In genomic region chr22:41197046-41197807, GRCh38 we compare ENCODE assay signal across 8 cellular contexts. TPM values are rescaled to one million over a fixed set of nuclear protein-coding genes. Genes with fewer than 3 reads are reported as not detected.
DNase-seq lines count a peak whose midpoint lies in the region; ATAC-seq, FAIRE-seq and TF ChIP-seq lines count a peak whose summit lies in the region.

No MANE protein-coding gene starts in this region.

- TF ChIP-seq POLR2A in HepG2 (IDR thresholded peaks at IDR 0.05; ENCODE audit: insufficient read depth in 1 of 2, low read depth in 2 of 2, low read length in 2 of 2) = peak in 1 of 2 experiments; percentile 62; a peak in 2 of 4 replicates

- peak; percentile 69 for DNase-seq in ACHN
- peak; percentile 62 for DNase-seq in NCI-H510A treated with DMSO at 0.1 percent for 48 hours (lab: John Stamatoyannopoulos, UW)
- DNase-seq in activated CD4-positive, alpha-beta T cell treated with anti-CD3 and anti-CD28 coated beads, Interleukin-2, amount 10 ng/mL, durations not matched to agents 7 days and 5 days = peak; percentile 81
- DNase-seq in cortex of kidney (lab: John Stamatoyannopoulos, UW) = peak; percentile 38
- peak; percentile 56 for DNase-seq in HepG2 (ENCODE audit: low spot score)
- peak; percentile 76 to 78 for DNase-seq in stimulated activated CD4-positive, alpha-beta T cell treated with anti-CD3 and anti-CD28 coated beads, Interleukin-2, amount 100 ng/mL, for 48 hours

- ATAC-seq in GM18861 (IDR thresholded peaks at IDR 0.05; ENCODE audit: unreplicated experiment) = peak; percentile 49
- ATAC-seq in HG03159 (IDR thresholded peaks at IDR 0.05; ENCODE audit: unreplicated experiment) = peak; percentile 79
- peak; percentile 90 for ATAC-seq in HepG2

- peak; percentile 35; the same call in 1 of the 2 replicates for TF ChIP-seq CTCF in HepG2 (CRISPR knock-in tag; IDR thresholded peaks at IDR 0.05)

- peak overlapping the region; percentile 81 for H3K4me3 Mint-ChIP-seq in activated CD4-positive, alpha-beta T cell treated with anti-CD3 and anti-CD28 coated beads, Interleukin-2, amount 10 ng/mL, durations not matched to agents 7 days and 5 days

- no peaks in the 10 kb centered on the region for H3K36me3 ChIP-seq in HepG2 (replicated peaks in 1 of 2; ENCODE audit: control insufficient read depth in 1 of 2, insufficient read depth in 2 of 2, low read length in 2 of 2)

- no peaks in the 10 kb centered on the region for H3K9me3 ChIP-seq in HepG2 (ENCODE audit: low read length)

- no peaks in the 10 kb centered on the region for H3K79me2 ChIP-seq in HepG2 (ENCODE audit: insufficient read depth, low read length)

- TF ChIP-seq EP300 in HepG2 (IDR thresholded peaks at IDR 0.05; ENCODE audit: low read depth in 2 of 2, low read length in 2 of 2) (no peak), HepG2 (CRISPR knock-in tag; IDR thresholded peaks at IDR 0.05; ENCODE audit: borderline replicate concordance) (no peak)

- in situ Hi-C loops in ACHN (cut with HindIII; ENCODE audit: low pct_ligation_motif_present, low pct_unique_long_range_greater_than_20kb, low sequenced_read_pairs) = no loop called here
- in situ Hi-C loops in HepG2 (cut with HindIII; ENCODE audit: extremely low pct_ligation_motif_present, low pct_unique_long_range_greater_than_20kb) = no loop called here

- H3K4me2 ChIP-seq in HepG2 (ENCODE audit: low read depth, low read length) = peak overlapping the region; percentile 99

- no peak for FAIRE-seq in HepG2 (lab: Jason Lieb, UNC)

- H3K9ac ChIP-seq in HepG2 (ENCODE audit: insufficient read depth, low read depth, low read length) = peak overlapping the region; percentile 52; the same call in 1 of the 2 replicates

- intact Hi-C loops in HepG2 (cut with micrococcal nuclease; ENCODE audit: unreplicated experiment) = no loop called here

- H3K9me3 Mint-ChIP-seq in activated CD4-positive, alpha-beta T cell treated with anti-CD3 and anti-CD28 coated beads, Interleukin-2, amount 10 ng/mL, durations not matched to agents 7 days and 5 days = no peaks in the 10 kb centered on the region

- no peak; the same call in 1 of the 2 replicates for TF ChIP-seq RAD21 in HepG2 (CRISPR knock-in tag; IDR thresholded peaks at IDR 0.05)

- BruUV-seq in HepG2 (replicated peaks; lab: Mats Ljungman, UMichigan) = no TSS peak

- peak overlapping the region; percentile 58 to 87 (median 61) for H3K4me3 ChIP-seq in HepG2 (replicated peaks in 1 of 3; ENCODE audit: insufficient read depth in 1 of 3, low read depth in 2 of 3, low read length in 3 of 3)

- H3K4me1 Mint-ChIP-seq in activated CD4-positive, alpha-beta T cell treated with anti-CD3 and anti-CD28 coated beads, Interleukin-2, amount 10 ng/mL, durations not matched to agents 7 days and 5 days = peaks cover 9% of the 10 kb centered on the region

- POLR2A ChIA-PET in activated CD4-positive, alpha-beta T cell treated with anti-CD3 and anti-CD28 coated beads, Interleukin-2, amount 10 ng/mL, durations not matched to agents 7 days and 5 days (lab: Charles Lee) = no interaction called here
- POLR2A ChIA-PET in HepG2 (lab: Yijun Ruan, JAX) = interaction anchor here (0.9 kb wide), 1 partner anchor 10 kb away, joined by 3 read pairs; no protein-coding TSS in a partner anchor

- CTCF ChIA-PET in activated CD4-positive, alpha-beta T cell treated with anti-CD3 and anti-CD28 coated beads, Interleukin-2, amount 10 ng/mL, durations not matched to agents 7 days and 5 days (lab: Charles Lee) = interaction anchor here (0.7 to 1.7 kb wide), 4 partner anchors 10 to 77 kb away, joined by 3 to 7 read pairs (median 4); no protein-coding TSS in a partner anchor
- CTCF ChIA-PET in HepG2 (lab: Yijun Ruan, JAX; ENCODE audit: low intra/inter-chr PET ratio, low total read pairs) = no interaction called here

- H3K27me3 Mint-ChIP-seq in activated CD4-positive, alpha-beta T cell treated with anti-CD3 and anti-CD28 coated beads, Interleukin-2, amount 10 ng/mL, durations not matched to agents 7 days and 5 days = peaks cover 21% of the 10 kb centered on the region

- H3K36me3 Mint-ChIP-seq in activated CD4-positive, alpha-beta T cell treated with anti-CD3 and anti-CD28 coated beads, Interleukin-2, amount 10 ng/mL, durations not matched to agents 7 days and 5 days (ENCODE audit: low read depth) = no peaks in the 10 kb centered on the region

- peak overlapping the region; percentile 78 for H2AFZ ChIP-seq in HepG2 (ENCODE audit: low read length)

- no peaks in the 10 kb centered on the region for H4K20me1 ChIP-seq in HepG2 (ENCODE audit: insufficient read depth, low read length)

- 4% methylated on average over 5 of the region's 82 CpGs for WGBS in HepG2 (ENCODE audit: low lambda C conversion rate)

- H3K4me1 ChIP-seq in HepG2 (ENCODE audit: insufficient read depth, low read length) = peaks cover 36% of the 10 kb centered on the region

- peaks cover 0 to 2% of the 10 kb centered on the region in 2 experiments; a peak in 1 of 5 replicates for H3K27me3 ChIP-seq in HepG2 (ENCODE audit: control insufficient read depth in 1 of 2, insufficient read depth in 2 of 2, low read length in 2 of 2)

- H3K27ac Mint-ChIP-seq in activated CD4-positive, alpha-beta T cell treated with anti-CD3 and anti-CD28 coated beads, Interleukin-2, amount 10 ng/mL, durations not matched to agents 7 days and 5 days = no peak overlapping the region

- H3K27ac ChIP-seq in HepG2 (ENCODE audit: extremely low read length, insufficient read depth, low read length) = no peak overlapping the region

TF ChIP-seq in HepG2, 621 proteins besides CTCF, POLR2A, EP300 and RAD21 (continues in another document):
- TF ChIP-seq KMT2A (CRISPR knock-in tag; IDR thresholded peaks at IDR 0.05) (no peak), ZNF576 (CRISPR knock-in tag; IDR thresholded peaks at IDR 0.05) (no peak)

RNA-seq across cellular contexts. Expression of gene L3MBTL2, which starts 7.9 kb away (rescaled TPM):
- total RNA-seq in activated CD4-positive, alpha-beta T cell treated with anti-CD3 and anti-CD28 coated beads, Interleukin-2, amount 10 ng/mL, durations not matched to agents 7 days and 5 days = 10 to 100 TPM; 37.0 to 37.2 TPM
- total RNA-seq in HepG2 (2016; rRNA removed; fragmentation: Illumina TruSeq; extraction: Trizol) = 33.7 and 37.6 TPM in 2 replicates
- 2.0 and 2.6 TPM in 2 replicates for total RNA-seq in HepG2 (2016; cell fraction: cytosol; rRNA removed; fragmentation: Illumina TruSeq; extraction: Trizol; ENCODE audit: low read depth)
- total RNA-seq in HepG2 (2016; cell fraction: insoluble cytoplasmic fraction; rRNA removed; fragmentation: Illumina TruSeq; extraction: Trizol) = 33.9 and 35.3 TPM in 2 replicates
- total RNA-seq in HepG2 (2016; cell fraction: membrane; rRNA removed; fragmentation: Illumina TruSeq; extraction: Trizol) = 9.5 and 10.0 TPM in 2 replicates
- 18.8 and 19.9 TPM in 2 replicates for total RNA-seq in HepG2 (2016; cell fraction: nucleus; rRNA removed; fragmentation: Illumina TruSeq; extraction: Trizol)
- 13.8 and 15.2 TPM in 2 replicates for polyA plus RNA-seq in HepG2 (2011; rRNA removed)
- polyA plus RNA-seq in HepG2 (2011; cell fraction: cytosol; rRNA removed) = 11.1 and 12.2 TPM in 2 replicates
- 22.6 and 24.9 TPM in 2 replicates for polyA plus RNA-seq in HepG2 (2011; cell fraction: nucleus; rRNA removed)
- polyA plus RNA-seq in HepG2 (2012) = 8.5 and 9.8 TPM in 2 replicates
- 1.4 and 1.9 TPM in 2 replicates for polyA plus RNA-seq in HepG2 (2016; cell fraction: cytosol; fragmentation: Illumina TruSeq; extraction: Trizol; ENCODE audit: low read depth)
- polyA plus RNA-seq in HepG2 (2016; cell fraction: insoluble cytoplasmic fraction; fragmentation: Illumina TruSeq; extraction: Trizol; ENCODE audit: low read depth) = 23.7 and 29.8 TPM in 2 replicates
- polyA plus RNA-seq in HepG2 (2016; cell fraction: membrane; fragmentation: Illumina TruSeq; extraction: Trizol; ENCODE audit: low read depth) = 4.5 and 4.6 TPM in 2 replicates
- polyA plus RNA-seq in HepG2 (2016; cell fraction: nucleus; fragmentation: Illumina TruSeq; extraction: Trizol; ENCODE audit: insufficient read depth, low read depth) = 29.0 and 31.3 TPM in 2 replicates
- polyA minus RNA-seq in HepG2 (2011; rRNA and poly(A)+ RNA removed; ENCODE audit: low replicate concordance) = 21.4 and 43.9 TPM in 2 replicates
- polyA minus RNA-seq in HepG2 (2011; cell fraction: cytosol; rRNA and poly(A)+ RNA removed) = 8.2 and 8.3 TPM in 2 replicates
- 10.6 and 11.2 TPM in 2 replicates for polyA minus RNA-seq in HepG2 (2011; cell fraction: nucleus; rRNA and poly(A)+ RNA removed)

RNA-seq across cellular contexts. Expression of gene CHADL, which starts 43.5 kb away (rescaled TPM):
- under 1 TPM; 0.17 to 0.35 TPM for total RNA-seq in activated CD4-positive, alpha-beta T cell treated with anti-CD3 and anti-CD28 coated beads, Interleukin-2, amount 10 ng/mL, durations not matched to agents 7 days and 5 days
- total RNA-seq in HepG2 (2016; rRNA removed; fragmentation: Illumina TruSeq; extraction: Trizol) = 2.9 and 8.1 TPM in 2 replicates
- total RNA-seq in HepG2 (2016; cell fraction: cytosol; rRNA removed; fragmentation: Illumina TruSeq; extraction: Trizol; ENCODE audit: low read depth) = 0.88 and 1.3 TPM in 2 replicates
- total RNA-seq in HepG2 (2016; cell fraction: insoluble cytoplasmic fraction; rRNA removed; fragmentation: Illumina TruSeq; extraction: Trizol) = 2.9 and 8.3 TPM in 2 replicates
- total RNA-seq in HepG2 (2016; cell fraction: membrane; rRNA removed; fragmentation: Illumina TruSeq; extraction: Trizol) = 1.6 and 1.8 TPM in 2 replicates
- total RNA-seq in HepG2 (2016; cell fraction: nucleus; rRNA removed; fragmentation: Illumina TruSeq; extraction: Trizol) = 6.1 TPM in 2 replicates
- 2.8 and 6.1 TPM in 2 replicates for polyA plus RNA-seq in HepG2 (2011; rRNA removed)
- 2.6 and 5.3 TPM in 2 replicates for polyA plus RNA-seq in HepG2 (2011; cell fraction: cytosol; rRNA removed)
- polyA plus RNA-seq in HepG2 (2011; cell fraction: nucleus; rRNA removed) = 7.4 and 7.5 TPM in 2 replicates
- 1.9 and 2.5 TPM in 2 replicates for polyA plus RNA-seq in HepG2 (2012)
- 0.71 and 1.1 TPM in 2 replicates for polyA plus RNA-seq in HepG2 (2016; cell fraction: cytosol; fragmentation: Illumina TruSeq; extraction: Trizol; ENCODE audit: low read depth)
- 2.5 and 3.1 TPM in 2 replicates for polyA plus RNA-seq in HepG2 (2016; cell fraction: insoluble cytoplasmic fraction; fragmentation: Illumina TruSeq; extraction: Trizol; ENCODE audit: low read depth)
- polyA plus RNA-seq in HepG2 (2016; cell fraction: membrane; fragmentation: Illumina TruSeq; extraction: Trizol; ENCODE audit: low read depth) = 0.88 and 1.5 TPM in 2 replicates
- polyA plus RNA-seq in HepG2 (2016; cell fraction: nucleus; fragmentation: Illumina TruSeq; extraction: Trizol; ENCODE audit: insufficient read depth, low read depth) = 9.0 and 10.9 TPM in 2 replicates
- 0.07 and 3.2 TPM in 2 replicates for polyA minus RNA-seq in HepG2 (2011; rRNA and poly(A)+ RNA removed; ENCODE audit: low replicate concordance)
- polyA minus RNA-seq in HepG2 (2011; cell fraction: cytosol; rRNA and poly(A)+ RNA removed) = 2.1 and 2.4 TPM in 2 replicates
- polyA minus RNA-seq in HepG2 (2011; cell fraction: nucleus; rRNA and poly(A)+ RNA removed) = 2.6 and 3.9 TPM in 2 replicates
